In the genomic region with DNA sequence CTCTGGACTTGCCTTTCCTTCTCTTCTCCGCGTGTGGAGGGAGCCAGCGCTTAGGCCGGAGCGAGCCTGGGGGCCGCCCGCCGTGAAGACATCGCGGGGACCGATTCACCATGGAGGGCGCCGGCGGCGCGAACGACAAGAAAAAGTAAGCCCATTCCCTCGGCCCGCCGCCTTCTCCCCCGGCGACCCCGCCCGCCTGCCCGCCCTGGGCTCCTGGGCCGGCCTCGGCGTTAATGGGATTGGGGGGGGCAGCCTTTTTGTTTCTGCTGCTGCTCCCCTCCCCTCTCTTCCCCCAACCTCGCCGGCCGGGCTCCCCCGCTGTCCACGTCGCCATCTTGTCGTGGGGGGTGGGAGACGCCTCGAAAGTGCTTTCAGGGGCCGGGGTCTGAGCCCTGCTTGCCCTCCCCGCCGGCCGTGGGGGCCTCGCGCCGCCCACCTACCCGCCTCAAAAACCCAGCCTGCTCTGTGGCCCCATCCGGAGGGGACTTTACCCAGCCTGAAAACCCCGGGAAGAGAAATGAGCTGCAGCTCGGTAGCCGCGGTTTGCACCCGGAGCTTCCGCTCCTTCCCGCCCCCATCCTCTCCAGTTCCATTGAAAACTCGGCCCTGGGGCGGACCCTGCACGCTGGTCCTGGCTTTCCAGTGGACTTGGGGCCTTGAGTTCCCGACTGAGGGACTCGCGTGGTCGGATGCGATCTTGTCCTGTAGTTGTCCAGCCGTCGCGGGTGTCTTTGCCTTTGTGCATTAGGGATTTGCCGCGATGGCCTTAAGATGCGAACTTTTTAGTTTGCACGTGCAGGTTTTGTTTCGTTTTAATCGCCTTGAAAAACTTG, we compare ENCODE assay signal across 8 cellular contexts. TPM values are rescaled to one million over a fixed set of nuclear protein-coding genes. Genes with fewer than 3 reads are reported as not detected.
DNase-seq lines count a peak whose midpoint lies in the region; ATAC-seq and TF ChIP-seq lines count a peak whose summit lies in the region.

No MANE protein-coding gene starts in this region.

- no peaks in the 10 kb centered on the region for H3K27me3 ChIP-seq in mucosa of rectum (ENCODE audit: control insufficient read depth in 2 of 2, insufficient read depth in 2 of 2, low read length in 2 of 2)

- peak overlapping the region; percentile 95 to 98 for H3K27ac ChIP-seq in mucosa of rectum (ENCODE audit: low read depth in 2 of 2, low read length in 2 of 2)

- in situ Hi-C loops in ACHN (cut with HindIII; ENCODE audit: low pct_ligation_motif_present, low pct_unique_long_range_greater_than_20kb, low sequenced_read_pairs): no loop called here

- peaks cover 7 to 15% of the 10 kb centered on the region in 2 donors for H3K4me1 ChIP-seq in mucosa of rectum (ENCODE audit: control insufficient read depth in 2 of 2, insufficient read depth in 2 of 2, low read length in 2 of 2)

- TF ChIP-seq CTCF in epithelial cell of proximal tubule (conservative IDR thresholded peaks at IDR 0.05; ENCODE audit: low read depth, low read length): no peak

- DNase-seq in ACHN (peak; percentile 48), NOMO-1 treated with dmso at 0.1 percent for 144 hours (lab: John Stamatoyannopoulos, UW; ENCODE audit: unreplicated experiment) (peak; percentile 9), activated T-cell treated with anti-CD3 and anti-CD28 coated beads for 1 hour (ENCODE audit: low read depth) (peak; percentile 17), epithelial cell of proximal tubule (ENCODE audit: low read depth) (no peak)
- peak; percentile 40 to 84 for DNase-seq in stimulated activated effector memory CD8-positive, alpha-beta T cell treated with anti-CD3 and anti-CD28 coated beads, Interleukin-12 subunit alpha, Interleukin-12 subunit beta, amount 100 ng/mL, for 72 hours (ENCODE audit: low spot score in 2 of 2)

- no peaks in the 10 kb centered on the region for H3K9me3 ChIP-seq in mucosa of rectum (ENCODE audit: control insufficient read depth in 2 of 2, low read length in 2 of 2)

- H3K4me3 Mint-ChIP-seq in stimulated activated effector memory CD8-positive, alpha-beta T cell treated with anti-CD3 and anti-CD28 coated beads, Interleukin-12 subunit alpha, Interleukin-12 subunit beta, amount 100 ng/mL, for 72 hours: peak overlapping the region; percentile 92

- H3K36me3 ChIP-seq in mucosa of rectum (ENCODE audit: control insufficient read depth in 2 of 2, insufficient read depth in 2 of 2, low read length in 2 of 2): no peaks in the 10 kb centered on the region

- no peaks in the 10 kb centered on the region for H3K9me3 Mint-ChIP-seq in stimulated activated effector memory CD8-positive, alpha-beta T cell treated with anti-CD3 and anti-CD28 coated beads, Interleukin-12 subunit alpha, Interleukin-12 subunit beta, amount 100 ng/mL, for 72 hours

- peak overlapping the region; percentile 90 to 100 for H3K9ac ChIP-seq in mucosa of rectum (ENCODE audit: low read depth in 1 of 2, low read length in 2 of 2)

- H3K4me3 ChIP-seq in epithelial cell of proximal tubule (ENCODE audit: low read depth, low read length) (peak overlapping the region; percentile 90), mucosa of rectum (ENCODE audit: low read length in 2 of 2) (peak overlapping the region; percentile 94 to 98)

- peaks cover 44% of the 10 kb centered on the region for H3K4me1 Mint-ChIP-seq in stimulated activated effector memory CD8-positive, alpha-beta T cell treated with anti-CD3 and anti-CD28 coated beads, Interleukin-12 subunit alpha, Interleukin-12 subunit beta, amount 100 ng/mL, for 72 hours

- peak overlapping the region; percentile 97 for H3K27ac Mint-ChIP-seq in stimulated activated effector memory CD8-positive, alpha-beta T cell treated with anti-CD3 and anti-CD28 coated beads, Interleukin-12 subunit alpha, Interleukin-12 subunit beta, amount 100 ng/mL, for 72 hours

- peaks cover 63% of the 10 kb centered on the region for H3K36me3 Mint-ChIP-seq in stimulated activated effector memory CD8-positive, alpha-beta T cell treated with anti-CD3 and anti-CD28 coated beads, Interleukin-12 subunit alpha, Interleukin-12 subunit beta, amount 100 ng/mL, for 72 hours

- ATAC-seq in GM18909 (IDR thresholded peaks at IDR 0.05; ENCODE audit: poor library complexity, unreplicated experiment) (peak; percentile 12), HG03439 (IDR thresholded peaks at IDR 0.05; ENCODE audit: unreplicated experiment) (peak; percentile 8)
- ATAC-seq in stimulated activated effector memory CD8-positive, alpha-beta T cell treated with anti-CD3 and anti-CD28 coated beads, Interleukin-12 subunit alpha, Interleukin-12 subunit beta, amount 100 ng/mL, for 72 hours: peak; percentile 44

RNA-seq across cellular contexts. Expression of gene HIF1A, which starts 0.6 kb away (rescaled TPM):
- total RNA-seq in epithelial cell of proximal tubule: 268 and 338 TPM in 2 replicates
